ENCODE assay signal across 11 cellular contexts in genomic region chr12:29665107-29665506, GRCh38.
"Had no signal": no experiment of that assay in that cellular context is flagged by ENCODE, and none has a peak within 500 bp of the region (broad histone marks: within the 10 kb centered on the region; RNA-seq: fewer than 3 reads in every experiment).

No MANE protein-coding gene starts in this region.

- H3K9me3 ChIP-seq: HAP-1 had no signal

- H3K9ac ChIP-seq: GM23248 had no signal

- H2AFZ ChIP-seq: GM23248, GM23338 had no signal

- H3K4me3 ChIP-seq: GM23248, GM23338, HAP-1 had no signal

- H3K36me3 ChIP-seq: HAP-1 had no signal

- H3K27ac Mint-ChIP-seq: GM23338, H9, HFFc6 had no signal

- DNase-seq: GM23248, GOT3, H7, H9, HCEC 1CT, HFFc6 had no signal

- H3K4me2 ChIP-seq: GM23338 had no signal

- H3K9me3 Mint-ChIP-seq: GM23338, H9 had no signal

- H3K27ac ChIP-seq: GM23248 had no signal

- H3K4me3 Mint-ChIP-seq: GM23338, H9, HFFc6 had no signal

- FAIRE-seq: H1, H54 had no signal

- ATAC-seq: GM23338, HCT116 had no signal
